26 cellular contexts compared by ENCODE assay signal in genomic region chr16:12515771-12516170, GRCh38.
"Had no signal": no experiment of that assay in that cellular context is flagged by ENCODE, and none has a peak within 500 bp of the region (broad histone marks: within the 10 kb centered on the region; RNA-seq: fewer than 3 reads in every experiment).

No MANE protein-coding gene starts in this region.

- H3K9me3 ChIP-seq: breast epithelium, MG63, SJSA1 had no signal

- H3K4me1 ChIP-seq: breast epithelium, SJSA1 had no signal

- ATAC-seq: activated CD4-positive, CD25-positive, alpha-beta regulatory T cell treated with anti-CD3 and anti-CD28 coated beads, Interleukin-2, amount 50 U/mL, for 24 hours; activated CD8-positive, alpha-beta T cell treated with anti-CD3 and anti-CD28 coated beads for 36 hours; PC-3; SK-N-SH treated with all-trans-retinoic acid at 6 μM for 48 hours had no signal

- H3K27ac ChIP-seq: breast epithelium, KMS-11, SJSA1 had no signal

- H3K36me3 ChIP-seq: breast epithelium, MG63, SJSA1 had no signal

- H3K4me3 ChIP-seq: breast epithelium, MG63, SJSA1 had no signal

- DNase-seq: activated CD4-positive, alpha-beta T cell treated with anti-CD3 and anti-CD28 coated beads for 4 hours; activated CD8-positive, alpha-beta memory T cell treated with anti-CD3 and anti-CD28 coated beads, Interleukin-2, amount 50 U/mL, for 4 hours; activated CD8-positive, alpha-beta T cell treated with anti-CD3 and anti-CD28 coated beads for 36 hours; activated naive CD4-positive, alpha-beta T cell treated with anti-CD3 and anti-CD28 coated beads, Interleukin-2, amount 50 U/mL, for 16 hours; activated naive CD8-positive, alpha-beta T cell treated with anti-CD3 and anti-CD28 coated beads, Interleukin-2, amount 10 ng/mL, durations not matched to agents 7 days and 5 days; central memory CD4-positive, alpha-beta T cell; MG63; MV-4-11; NCI-H1092 treated with DMSO at 0.1 percent for 48 hours; NCI-H1417 treated with DMSO at 0.1 percent for 48 hours; NCI-H1694; NCI-H2029; NCI-H2107; NCI-H2171 treated with DMSO at 0.1 percent for 48 hours; NCI-H226; NCI-H510A; NCI-H69; NK-92 treated with Interleukin-12 subunit alpha and Interleukin-12 subunit beta, amount 100 ng/mL, for 24 hours; PC-3; SHP77; SW 1271 had no signal

- H3K27me3 ChIP-seq: breast epithelium, MG63, SJSA1 had no signal
